ENCODE assay signal across 12 cellular contexts in the genomic region with DNA sequence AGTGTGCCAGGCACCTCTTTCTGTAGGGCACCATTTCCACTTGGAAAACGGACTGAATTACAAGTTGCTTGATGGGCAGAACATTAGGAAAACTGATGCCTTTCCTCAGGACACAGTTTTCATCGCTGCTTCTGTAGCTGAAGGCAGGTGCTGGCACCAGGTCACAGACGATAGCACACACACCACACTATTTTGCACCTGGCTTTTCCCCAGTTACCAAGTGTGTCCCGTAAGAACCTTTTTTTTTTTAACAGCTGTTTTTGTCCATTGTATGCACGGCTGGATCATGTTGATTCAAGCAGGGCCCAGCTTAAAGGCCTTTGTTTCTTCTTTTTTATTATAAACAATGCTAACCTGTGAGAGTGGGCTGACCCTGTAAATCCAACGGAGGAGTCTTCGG. TPM values are rescaled to one million over a fixed set of nuclear protein-coding genes. Genes with fewer than 3 reads are reported as not detected.
A peak's percentile ranks its signal among the peaks of the same experiment; 100 is the strongest.
DNase-seq lines count a peak whose midpoint lies in the region; ATAC-seq and TF ChIP-seq lines count a peak whose summit lies in the region.
"Had no signal": no experiment of that assay in that cellular context is flagged by ENCODE, and none has a peak within 500 bp of the region (broad histone marks: within the 10 kb centered on the region; RNA-seq: fewer than 3 reads in every experiment).

No MANE protein-coding gene starts in this region.

- peak overlapping the region; percentile 7 for H3K4me3 Mint-ChIP-seq in activated naive CD8-positive, alpha-beta T cell
- no peak overlapping the region for H3K4me3 Mint-ChIP-seq in activated naive CD8-positive, alpha-beta T cell treated with anti-CD3 and anti-CD28 coated beads for 36 hours
- H3K4me3 Mint-ChIP-seq in memory B cell = peak overlapping the region; percentile 11
- H3K4me3 Mint-ChIP-seq in natural killer cell treated with Interleukin-12 subunit alpha and Interleukin-12 subunit beta and Interleukin-15 and Interleukin-18, amount 100 ng/mL, for 72 hours = no peak overlapping the region
- H3K4me3 Mint-ChIP-seq: activated naive CD4-positive, alpha-beta T cell treated with anti-CD3 and anti-CD28 coated beads, Interleukin-2, amount 50 U/mL, for 24 hours had no signal

- H3K27me3 ChIP-seq in transverse colon (no peaks in the 10 kb centered on the region), GM23248 (replicated peaks; ENCODE audit: insufficient read depth) (no peaks in the 10 kb centered on the region)

- no peaks in the 10 kb centered on the region for H3K27me3 Mint-ChIP-seq in activated naive CD8-positive, alpha-beta T cell
- H3K27me3 Mint-ChIP-seq in activated naive CD8-positive, alpha-beta T cell treated with anti-CD3 and anti-CD28 coated beads for 36 hours = no peaks in the 10 kb centered on the region
- H3K27me3 Mint-ChIP-seq in memory B cell = no peaks in the 10 kb centered on the region
- H3K27me3 Mint-ChIP-seq in natural killer cell treated with Interleukin-12 subunit alpha and Interleukin-12 subunit beta and Interleukin-15 and Interleukin-18, amount 100 ng/mL, for 72 hours = no peaks in the 10 kb centered on the region
- H3K27me3 Mint-ChIP-seq: activated naive CD4-positive, alpha-beta T cell treated with anti-CD3 and anti-CD28 coated beads, Interleukin-2, amount 50 U/mL, for 24 hours had no signal

- no peaks in the 10 kb centered on the region for H3K9me3 Mint-ChIP-seq in activated naive CD8-positive, alpha-beta T cell (ENCODE audit: low read depth)
- H3K9me3 Mint-ChIP-seq in activated naive CD8-positive, alpha-beta T cell treated with anti-CD3 and anti-CD28 coated beads for 36 hours = no peaks in the 10 kb centered on the region
- no peaks in the 10 kb centered on the region for H3K9me3 Mint-ChIP-seq in memory B cell
- no peaks in the 10 kb centered on the region for H3K9me3 Mint-ChIP-seq in natural killer cell treated with Interleukin-12 subunit alpha and Interleukin-12 subunit beta and Interleukin-15 and Interleukin-18, amount 100 ng/mL, for 72 hours
- H3K9me3 Mint-ChIP-seq: activated naive CD4-positive, alpha-beta T cell treated with anti-CD3 and anti-CD28 coated beads, Interleukin-2, amount 50 U/mL, for 24 hours had no signal

- H3K4me3 ChIP-seq in SK-N-MC = no peak overlapping the region
- H3K4me3 ChIP-seq in transverse colon = no peak overlapping the region
- H3K4me3 ChIP-seq in GM23248 = no peak overlapping the region
- H3K4me3 ChIP-seq: lung had no signal

- H3K36me3 Mint-ChIP-seq in activated naive CD8-positive, alpha-beta T cell = peaks cover 5% of the 10 kb centered on the region
- H3K36me3 Mint-ChIP-seq in activated naive CD8-positive, alpha-beta T cell treated with anti-CD3 and anti-CD28 coated beads for 36 hours = peaks cover 25% of the 10 kb centered on the region
- H3K36me3 Mint-ChIP-seq in memory B cell = peaks cover 10% of the 10 kb centered on the region
- H3K36me3 Mint-ChIP-seq in natural killer cell treated with Interleukin-12 subunit alpha and Interleukin-12 subunit beta and Interleukin-15 and Interleukin-18, amount 100 ng/mL, for 72 hours = no peaks in the 10 kb centered on the region

- TF ChIP-seq EP300 in transverse colon (IDR thresholded peaks at IDR 0.05; ENCODE audit: low read depth) = no peak

- TF ChIP-seq POLR2A in transverse colon (IDR thresholded peaks at IDR 0.05) = no peak

- no peak overlapping the region for H2AFZ ChIP-seq in GM23248

- H3K4me1 ChIP-seq in transverse colon = peaks cover 22 to 47% (median 32%) of the 10 kb centered on the region in 4 donors
- peaks cover 15% of the 10 kb centered on the region for H3K4me1 ChIP-seq in GM23248 (ENCODE audit: insufficient read depth)

- ATAC-seq in memory B cell (ENCODE audit: low read depth) = no peak
- no peak for ATAC-seq in natural killer cell treated with Interleukin-12 subunit alpha and Interleukin-12 subunit beta and Interleukin-15 and Interleukin-18, amount 100 ng/mL, for 72 hours
- no peak for ATAC-seq in GM19455 (IDR thresholded peaks at IDR 0.05; ENCODE audit: unreplicated experiment)
- ATAC-seq: esophagus mucosa had no signal

- 0 out of 2 replicates have a peak, but pooled peaks cover 5% of the 10 kb centered on the region for H4K20me1 ChIP-seq in GM23248 (ENCODE audit: insufficient read depth)

- intact Hi-C loops in transverse colon (cut with DNase I; ENCODE audit: low total_unique reads) = no loop called here

- H3K27ac ChIP-seq in SK-N-MC (peak overlapping the region; percentile 90), transverse colon (peak overlapping the region; percentile 77 to 88 (median 84)), GM23248 (no peak overlapping the region)

- H3K9ac ChIP-seq in SK-N-MC (ENCODE audit: insufficient read length) = peak overlapping the region; percentile 59
- no peak overlapping the region for H3K9ac ChIP-seq in GM23248

- peaks cover 12% of the 10 kb centered on the region for H3F3A ChIP-seq in GM23248 (ENCODE audit: insufficient read depth)

- no peak overlapping the region for H3K4me2 ChIP-seq in GM23248 (ENCODE audit: unreplicated experiment)

- DNase-seq in activated naive CD8-positive, alpha-beta T cell treated with anti-CD3 and anti-CD28 coated beads for 36 hours = no peak
- DNase-seq in SK-N-MC (ENCODE audit: low read depth, low spot score) (no peak), memory B cell (ENCODE audit: low spot score in 2 of 2) (no peak), transverse colon (no peak), GM23248 (no peak)
- no peak for DNase-seq in natural killer cell treated with Interleukin-12 subunit alpha and Interleukin-12 subunit beta and Interleukin-15 and Interleukin-18, amount 100 ng/mL, for 72 hours (ENCODE audit: low spot score)
- DNase-seq: NCI-H1930 had no signal

- peaks cover 30% of the 10 kb centered on the region for H3K79me2 ChIP-seq in GM23248 (ENCODE audit: insufficient read depth)

- no peak for TF ChIP-seq CTCF in transverse colon (IDR thresholded peaks at IDR 0.05)

- H3K27ac Mint-ChIP-seq in activated naive CD8-positive, alpha-beta T cell = peak overlapping the region; percentile 16
- no peak overlapping the region for H3K27ac Mint-ChIP-seq in activated naive CD8-positive, alpha-beta T cell treated with anti-CD3 and anti-CD28 coated beads for 36 hours
- no peak overlapping the region for H3K27ac Mint-ChIP-seq in memory B cell
- H3K27ac Mint-ChIP-seq in natural killer cell treated with Interleukin-12 subunit alpha and Interleukin-12 subunit beta and Interleukin-15 and Interleukin-18, amount 100 ng/mL, for 72 hours = no peak overlapping the region
- H3K27ac Mint-ChIP-seq: activated naive CD4-positive, alpha-beta T cell treated with anti-CD3 and anti-CD28 coated beads, Interleukin-2, amount 50 U/mL, for 24 hours had no signal

- H3K9me2 ChIP-seq in GM23248 (ENCODE audit: insufficient read depth) = no peaks in the 10 kb centered on the region

- in situ Hi-C loops in transverse colon (cut with MboI; ENCODE audit: low pct_ligation_motif_present in 1 of 4, low pct_unique_long_range_greater_than_20kb in 1 of 4, low sequenced_read_pairs in 3 of 4) = loop anchor here in 1 of 4 donors (10.0 kb wide), 1 partner anchor 90 kb away; no protein-coding TSS in a partner anchor
- in situ Hi-C loops in GM23248 (cut with MboI) = no loop called here

- 76 to 79% methylated on average over 3 to 7 of the region's 7 CpGs for WGBS in transverse colon (ENCODE audit: low coverage in 1 of 2), 2 donors
- WGBS in GM23248 (ENCODE audit: low coverage in 1 of 2, low lambda C conversion rate in 2 of 2, missing lambda C conversion rate in 2 of 2), 2 experiments = 89 to 91% methylated on average over 7 of the region's 7 CpGs

- H3K4me1 Mint-ChIP-seq in activated naive CD8-positive, alpha-beta T cell (ENCODE audit: low read depth) = peaks cover 35% of the 10 kb centered on the region
- peaks cover 24% of the 10 kb centered on the region for H3K4me1 Mint-ChIP-seq in activated naive CD8-positive, alpha-beta T cell treated with anti-CD3 and anti-CD28 coated beads for 36 hours
- peaks cover 13% of the 10 kb centered on the region for H3K4me1 Mint-ChIP-seq in memory B cell
- peaks cover 19 to 23% of the 10 kb centered on the region in 2 donors for H3K4me1 Mint-ChIP-seq in natural killer cell treated with Interleukin-12 subunit alpha and Interleukin-12 subunit beta and Interleukin-15 and Interleukin-18, amount 100 ng/mL, for 72 hours (ENCODE audit: low read depth in 2 of 2)

- peaks cover 28% of the 10 kb centered on the region for H3K36me3 ChIP-seq in SK-N-MC (ENCODE audit: insufficient read depth, low read length)
- H3K36me3 ChIP-seq in transverse colon = peaks cover 0 to 7% (median 2%) of the 10 kb centered on the region in 4 donors
- peaks cover 20% of the 10 kb centered on the region; the same call in 1 of the 2 replicates for H3K36me3 ChIP-seq in GM23248 (ENCODE audit: low read depth)

- no peaks in the 10 kb centered on the region for H3K9me3 ChIP-seq in SK-N-MC (ENCODE audit: low read depth, low read length)
- no peaks in the 10 kb centered on the region for H3K9me3 ChIP-seq in transverse colon
- H3K9me3 ChIP-seq in GM23248 (ENCODE audit: low read depth) = no peaks in the 10 kb centered on the region

RNA-seq across cellular contexts. Expression of gene GET4, which starts 1.3 kb away (rescaled TPM):
- 10 to 100 TPM; 35.2 to 39.6 TPM for total RNA-seq in activated naive CD8-positive, alpha-beta T cell treated with anti-CD3 and anti-CD28 coated beads for 36 hours
- total RNA-seq in transverse colon = 100 to 1,000 TPM in 2 of 4 donors, 10 to 100 TPM in 2; 49.4 to 116 (median 85.2) TPM
- 16.7 and 26.8 TPM in 2 replicates for total RNA-seq in GM23248 (2014; rRNA removed; shearing (Covaris generic))
- 25.3 and 26.3 TPM in 2 replicates for polyA plus RNA-seq in GM23248 (2016; fragmentation: Nextera tagmentation; extraction: Ambion mirVana)
- 10 to 100 TPM; 42.8 to 44.5 TPM for total RNA-seq in natural killer cell treated with Interleukin-12 subunit alpha and Interleukin-12 subunit beta and Interleukin-15 and Interleukin-18, amount 100 ng/mL, for 72 hours

RNA-seq across cellular contexts. Expression of gene SUN1, which starts 42.8 kb away (rescaled TPM):
- 10 to 100 TPM; 50.1 to 53.4 TPM for total RNA-seq in activated naive CD8-positive, alpha-beta T cell treated with anti-CD3 and anti-CD28 coated beads for 36 hours
- 100 to 1,000 TPM in 3 of 4 donors, 10 to 100 TPM in 1; 92.7 to 569 (median 162) TPM for total RNA-seq in transverse colon
- 104 and 110 TPM in 2 replicates for total RNA-seq in GM23248 (2014; rRNA removed; shearing (Covaris generic))
- polyA plus RNA-seq in GM23248 (2016; fragmentation: Nextera tagmentation; extraction: Ambion mirVana) = 65.6 and 74.0 TPM in 2 replicates
- total RNA-seq in natural killer cell treated with Interleukin-12 subunit alpha and Interleukin-12 subunit beta and Interleukin-15 and Interleukin-18, amount 100 ng/mL, for 72 hours = 10 to 100 TPM; 34.3 to 50.4 TPM

Comparison
In these comparisons a context has a peak if more than half of its experiments do, and no peak if none do; other contexts are left out.
1. H3K4me3 Mint-ChIP-seq: peak in activated naive CD8-positive, alpha-beta T cell (single experiment) and memory B cell (single experiment); none in activated naive CD8-positive, alpha-beta T cell treated with anti-CD3 and anti-CD28 coated beads for 36 hours (single experiment) and natural killer cell treated with Interleukin-12 subunit alpha and Interleukin-12 subunit beta and Interleukin-15 and Interleukin-18, amount 100 ng/mL, for 72 hours (single experiment).